Comparison of ENCODE assay signal across 8 cellular contexts in genomic region chr3:42613462-42613861, GRCh38. TPM values are rescaled to one million over a fixed set of nuclear protein-coding genes. Genes with fewer than 3 reads are reported as not detected.
DNase-seq lines count a peak whose midpoint lies in the region; ATAC-seq and TF ChIP-seq lines count a peak whose summit lies in the region.

No MANE protein-coding gene starts in this region.

- peaks cover 33% of the 10 kb centered on the region for H3K4me1 Mint-ChIP-seq in stimulated activated memory B cell treated with anti-CD40 and anti-IgM and Interleukin-4, amounts not matched to agents 10 μg/mL and 1 μg/mL and 100 μg/mL, for 72 hours

- TF ChIP-seq POLR2A in GM18505 (IDR thresholded peaks at IDR 0.05; ENCODE audit: borderline replicate concordance, extremely low read depth, insufficient read depth, insufficient read length), result no peak

- TF ChIP-seq CTCF in fibroblast of the aortic adventitia (IDR thresholded peaks at IDR 0.05; ENCODE audit: insufficient read depth, low read length), result peak; percentile 42
- TF ChIP-seq CTCF in GM10266 (IDR thresholded peaks at IDR 0.05; ENCODE audit: control insufficient read depth, insufficient read depth, low read depth, missing control alignments), result no peak

- H3K27ac Mint-ChIP-seq in stimulated activated memory B cell treated with anti-CD40 and anti-IgM and Interleukin-4, amounts not matched to agents 10 μg/mL and 1 μg/mL and 100 μg/mL, for 72 hours, result peak overlapping the region; percentile 48

- H3K36me3 Mint-ChIP-seq in stimulated activated memory B cell treated with anti-CD40 and anti-IgM and Interleukin-4, amounts not matched to agents 10 μg/mL and 1 μg/mL and 100 μg/mL, for 72 hours, result peaks cover 18% of the 10 kb centered on the region

- DNase-seq in SIG-M5 treated with dmso at 0.1 percent for 504 hours (lab: John Stamatoyannopoulos, UW; ENCODE audit: unreplicated experiment) (peak; percentile 8), SIG-M5 (lab: John Stamatoyannopoulos, UW) (no peak), RKO (ENCODE audit: low spot score) (peak; percentile 43), fibroblast of the aortic adventitia (ENCODE audit: low read depth) (no peak), GM10266 (ENCODE audit: extremely low spot score) (no peak)

- ATAC-seq in stimulated activated memory B cell treated with anti-CD40 and anti-IgM and Interleukin-4, amounts not matched to agents 10 μg/mL and 1 μg/mL and 100 μg/mL, for 72 hours, result no peak
- ATAC-seq in HG02763 (IDR thresholded peaks at IDR 0.05; ENCODE audit: unreplicated experiment), result no peak
- no peak for ATAC-seq in GM18505 (IDR thresholded peaks at IDR 0.05; ENCODE audit: unreplicated experiment)

- H3K27me3 Mint-ChIP-seq in stimulated activated memory B cell treated with anti-CD40 and anti-IgM and Interleukin-4, amounts not matched to agents 10 μg/mL and 1 μg/mL and 100 μg/mL, for 72 hours, result no peaks in the 10 kb centered on the region

- peak overlapping the region; percentile 7 for H3K4me3 Mint-ChIP-seq in stimulated activated memory B cell treated with anti-CD40 and anti-IgM and Interleukin-4, amounts not matched to agents 10 μg/mL and 1 μg/mL and 100 μg/mL, for 72 hours

- H3K9me3 Mint-ChIP-seq in stimulated activated memory B cell treated with anti-CD40 and anti-IgM and Interleukin-4, amounts not matched to agents 10 μg/mL and 1 μg/mL and 100 μg/mL, for 72 hours, result no peaks in the 10 kb centered on the region

- H3K4me3 ChIP-seq in fibroblast of the aortic adventitia (ENCODE audit: low read depth, low read length), result no peak overlapping the region

RNA-seq across cellular contexts. Expression of gene NKTR, which starts 13.0 kb away (rescaled TPM):
- 91.8 and 101 TPM in 2 replicates for total RNA-seq in fibroblast of the aortic adventitia (ENCODE audit: low replicate concordance)

RNA-seq across cellular contexts. Expression of gene SS18L2, which starts 22.8 kb away (rescaled TPM):
- total RNA-seq in fibroblast of the aortic adventitia (ENCODE audit: low replicate concordance), result 5.1 and 31.4 TPM in 2 replicates

RNA-seq across cellular contexts. Expression of gene SEC22C, which starts 31.7 kb away (rescaled TPM):
- total RNA-seq in fibroblast of the aortic adventitia (ENCODE audit: low replicate concordance), result 39.7 and 71.9 TPM in 2 replicates

RNA-seq across cellular contexts. Expression of gene ZBTB47, which starts 40.0 kb away (rescaled TPM):
- 22.3 and 41.8 TPM in 2 replicates for total RNA-seq in fibroblast of the aortic adventitia (ENCODE audit: low replicate concordance)

Comparison
In these comparisons a context has a peak if more than half of its experiments do, and no peak if none do; other contexts are left out.
1. DNase-seq: peak in SIG-M5 treated with dmso at 0.1 percent for 504 hours (single experiment) and RKO (single experiment); none in SIG-M5 (single experiment), fibroblast of the aortic adventitia (single experiment) and GM10266 (single experiment).